Comparison of ENCODE assay signal across 12 cellular contexts in the genomic region with DNA sequence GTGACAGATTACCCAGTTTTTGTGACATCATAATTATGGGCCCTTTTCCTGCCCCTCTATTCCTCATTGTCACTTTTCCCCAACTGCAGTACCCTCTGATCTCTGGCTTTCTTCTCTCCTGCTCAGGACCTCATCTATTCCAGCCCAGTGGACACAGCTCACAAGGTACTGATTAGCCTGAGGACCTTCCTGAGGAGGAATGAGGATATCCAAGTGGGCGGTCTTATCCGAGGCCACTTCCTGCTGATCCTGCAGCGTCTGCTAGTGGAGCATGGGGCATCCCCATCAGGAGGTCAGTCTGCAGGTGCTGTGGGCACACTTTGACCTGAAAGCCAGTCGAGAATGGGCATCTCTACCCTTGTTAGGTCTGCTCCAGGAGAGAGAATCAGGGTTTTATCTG.
"Had no signal": no experiment of that assay in that cellular context is flagged by ENCODE, and none has a peak within 500 bp of the region (broad histone marks: within the 10 kb centered on the region; RNA-seq: fewer than 3 reads in every experiment).

No MANE protein-coding gene starts in this region.

- H3K9me3 ChIP-seq: lower lobe of right lung, tibial artery, vagina had no signal

- H3K27me3 ChIP-seq: dorsolateral prefrontal cortex, tibial artery, vagina had no signal

- H3K9me3 Mint-ChIP-seq: activated CD4-positive, alpha-beta memory T cell treated with anti-CD3 and anti-CD28 coated beads for 36 hours; activated T-cell treated with anti-CD3 and anti-CD28 coated beads, Interleukin-2, amount 50 U/mL, for 4 hours; naive B cell; stimulated activated effector memory CD8-positive, alpha-beta T cell treated with anti-CD3 and anti-CD28 coated beads, Interleukin-12 subunit alpha, Interleukin-12 subunit beta, amount 100 ng/mL, for 72 hours had no signal

- H3K27ac ChIP-seq: dorsolateral prefrontal cortex, lower lobe of right lung, tibial artery, vagina had no signal

- H3K27ac Mint-ChIP-seq: activated CD4-positive, alpha-beta memory T cell treated with anti-CD3 and anti-CD28 coated beads for 36 hours; activated naive CD8-positive, alpha-beta T cell; stimulated activated effector memory CD8-positive, alpha-beta T cell treated with anti-CD3 and anti-CD28 coated beads, Interleukin-12 subunit alpha, Interleukin-12 subunit beta, amount 100 ng/mL, for 72 hours had no signal

- H3K36me3 ChIP-seq: lower lobe of right lung, tibial artery, vagina had no signal

- H3K27me3 Mint-ChIP-seq: activated CD4-positive, alpha-beta memory T cell treated with anti-CD3 and anti-CD28 coated beads for 36 hours; activated naive CD8-positive, alpha-beta T cell had no signal

- DNase-seq: activated CD4-positive, alpha-beta memory T cell treated with anti-CD3 and anti-CD28 coated beads for 36 hours; activated CD4-positive, CD25-positive, alpha-beta regulatory T cell treated with anti-CD3 and anti-CD28 coated beads, Interleukin-2, amount 50 U/mL, for 72 hours; activated gamma-delta T cell; activated T-cell treated with anti-CD3 and anti-CD28 coated beads, Interleukin-2, amount 50 U/mL, for 4 hours; foreskin melanocyte; lower lobe of right lung; naive B cell; tibial artery had no signal

- H3K36me3 Mint-ChIP-seq: activated CD4-positive, alpha-beta memory T cell treated with anti-CD3 and anti-CD28 coated beads for 36 hours; activated naive CD8-positive, alpha-beta T cell; naive B cell; stimulated activated effector memory CD8-positive, alpha-beta T cell treated with anti-CD3 and anti-CD28 coated beads, Interleukin-12 subunit alpha, Interleukin-12 subunit beta, amount 100 ng/mL, for 72 hours had no signal

- H3K4me1 ChIP-seq: tibial artery, vagina had no signal

- H3K4me3 Mint-ChIP-seq: activated CD4-positive, alpha-beta memory T cell treated with anti-CD3 and anti-CD28 coated beads for 36 hours; activated naive CD8-positive, alpha-beta T cell; activated T-cell treated with anti-CD3 and anti-CD28 coated beads, Interleukin-2, amount 50 U/mL, for 4 hours; naive B cell; stimulated activated effector memory CD8-positive, alpha-beta T cell treated with anti-CD3 and anti-CD28 coated beads, Interleukin-12 subunit alpha, Interleukin-12 subunit beta, amount 100 ng/mL, for 72 hours had no signal

- H3K4me3 ChIP-seq: dorsolateral prefrontal cortex, lower lobe of right lung, tibial artery, vagina had no signal

- ATAC-seq: activated T-cell treated with anti-CD3 and anti-CD28 coated beads, Interleukin-2, amount 50 U/mL, for 4 hours; lower lobe of right lung; stimulated activated effector memory CD8-positive, alpha-beta T cell treated with anti-CD3 and anti-CD28 coated beads, Interleukin-12 subunit alpha, Interleukin-12 subunit beta, amount 100 ng/mL, for 72 hours had no signal
